21 cellular contexts compared by ENCODE assay signal in the genomic region with DNA sequence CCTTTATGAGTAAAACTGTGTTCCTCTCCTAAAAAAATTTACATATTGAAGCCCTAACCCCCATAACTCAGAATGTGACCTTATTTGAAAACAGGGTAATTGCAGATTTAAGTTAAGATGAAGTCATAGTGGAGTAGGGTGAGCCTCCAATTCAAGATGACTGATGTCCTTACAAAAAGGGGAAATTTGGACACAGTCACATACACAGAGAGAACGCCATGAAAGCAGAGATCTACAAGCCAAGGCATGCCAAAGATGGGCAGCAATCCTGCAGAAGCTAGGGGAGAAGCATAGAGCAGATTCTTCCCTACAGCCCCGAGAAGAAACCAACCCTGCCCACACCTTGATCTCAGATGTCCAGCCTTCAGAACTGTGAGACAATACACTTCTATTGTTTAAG. TPM values are rescaled to one million over a fixed set of nuclear protein-coding genes. Genes with fewer than 3 reads are reported as not detected.
DNase-seq lines count a peak whose midpoint lies in the region; ATAC-seq, FAIRE-seq and TF ChIP-seq lines count a peak whose summit lies in the region.
"Had no signal": no experiment of that assay in that cellular context is flagged by ENCODE, and none has a peak within 500 bp of the region (broad histone marks: within the 10 kb centered on the region; RNA-seq: fewer than 3 reads in every experiment).

No MANE protein-coding gene starts in this region.

- no peaks in the 10 kb centered on the region for H3K9me2 ChIP-seq in PC-9 (ENCODE audit: insufficient read depth)

- H3K4me2 ChIP-seq in OCI-LY3 (ENCODE audit: low read length) = peak overlapping the region; percentile 31
- H3K4me2 ChIP-seq in H1 (ENCODE audit: insufficient read depth in 1 of 2, low read depth in 2 of 2, low read length in 2 of 2) = no peak overlapping the region
- no peak overlapping the region for H3K4me2 ChIP-seq in keratinocyte (ENCODE audit: control insufficient read depth, extremely low read depth, insufficient read depth, low read depth, low read length)
- no peak overlapping the region for H3K4me2 ChIP-seq in PC-9
- H3K4me2 ChIP-seq: BLaER1 had no signal

- no peak overlapping the region for H2BK120ac ChIP-seq in H1 (replicated peaks; ENCODE audit: low read depth, low read length)

- H2BK5ac ChIP-seq in H1 (ENCODE audit: low read depth, low read length) = no peak overlapping the region; the same call in 1 of the 2 replicates

- 0 out of 2 replicates have a peak overlapping the region, but pooled peaks have one; percentile 27 for H3K18ac ChIP-seq in H1 (ENCODE audit: extremely low read depth, low read length)

- H3K9me1 ChIP-seq in keratinocyte (ENCODE audit: control insufficient read depth, extremely low read depth, insufficient read depth, low read length) = no peaks in the 10 kb centered on the region

- no peaks in the 10 kb centered on the region for H3K23me2 ChIP-seq in H1 (ENCODE audit: low read depth, low read length)

- 0 out of 2 replicates have a peak overlapping the region, but pooled peaks have one; percentile 65 for H2BK15ac ChIP-seq in H1 (ENCODE audit: low read length)

- H3K56ac ChIP-seq in H1 (replicated peaks; ENCODE audit: insufficient read length, low read depth, low read length) = no peak overlapping the region

- H3K27ac ChIP-seq in OCI-LY3 (ENCODE audit: low read length) = no peak overlapping the region
- H3K27ac ChIP-seq in H1 (ENCODE audit: low read depth, low read length) = no peak overlapping the region
- no peak overlapping the region for H3K27ac ChIP-seq in keratinocyte (ENCODE audit: control insufficient read depth, insufficient read depth, low read length)
- no peak overlapping the region for H3K27ac ChIP-seq in PC-9
- H3K27ac ChIP-seq: BLaER1, GM23248 had no signal

- H4K20me1 ChIP-seq in OCI-LY3 (ENCODE audit: insufficient read depth, low read length) = no peaks in the 10 kb centered on the region
- no peaks in the 10 kb centered on the region for H4K20me1 ChIP-seq in H1 (replicated peaks in 1 of 2; ENCODE audit: control insufficient read depth in 1 of 2, insufficient read depth in 2 of 2, low read length in 2 of 2)
- no peaks in the 10 kb centered on the region for H4K20me1 ChIP-seq in keratinocyte (ENCODE audit: control insufficient read depth, extremely low read depth, insufficient read depth, low read length)
- no peaks in the 10 kb centered on the region for H4K20me1 ChIP-seq in PC-9 (ENCODE audit: insufficient read depth)
- H4K20me1 ChIP-seq: BLaER1 had no signal

- FAIRE-seq in H1 (lab: Jason Lieb, UNC) (no peak), keratinocyte (lab: Jason Lieb, UNC) (no peak)
- FAIRE-seq: G401.6, GM12892, GM19239, H54 had no signal

- H3K4me1 ChIP-seq in OCI-LY3 (ENCODE audit: low read length) (peaks cover 10% of the 10 kb centered on the region), H1 (replicated peaks in 1 of 4; ENCODE audit: control insufficient read depth in 3 of 4, insufficient read depth in 4 of 4, low read length in 3 of 4) (no peaks in the 10 kb centered on the region), keratinocyte (ENCODE audit: control insufficient read depth, extremely low read depth, insufficient read depth, low read length) (no peaks in the 10 kb centered on the region), PC-9 (replicated peaks; ENCODE audit: insufficient read depth) (no peaks in the 10 kb centered on the region)
- H3K4me1 ChIP-seq: HAP-1 had no signal

- no peaks in the 10 kb centered on the region for H3K79me2 ChIP-seq in OCI-LY3 (ENCODE audit: low read length)
- no peaks in the 10 kb centered on the region for H3K79me2 ChIP-seq in H1 (ENCODE audit: control insufficient read depth in 1 of 2, insufficient read depth in 2 of 2, low read length in 2 of 2)
- H3K79me2 ChIP-seq in keratinocyte (ENCODE audit: control insufficient read depth, insufficient read depth, low read length) = no peaks in the 10 kb centered on the region
- H3K79me2 ChIP-seq in PC-9 (ENCODE audit: low read depth) = no peaks in the 10 kb centered on the region

- TF ChIP-seq RAD21 in H1 (IDR thresholded peaks at IDR 0.05 in 1 of 2, conservative IDR thresholded peaks at IDR 0.05 in 1 of 2; ENCODE audit: low read depth in 2 of 2, low read length in 2 of 2) = no peak

- no peak overlapping the region for H4K5ac ChIP-seq in H1 (ENCODE audit: insufficient read length, low read depth, low read length)

- peak; percentile 60 for ATAC-seq in HG02610 (IDR thresholded peaks at IDR 0.05; ENCODE audit: unreplicated experiment)
- ATAC-seq: CD8-positive, alpha-beta T cell had no signal

- H3K9ac ChIP-seq in OCI-LY3 (ENCODE audit: low read length) = no peak overlapping the region
- H3K9ac ChIP-seq in H1 (replicated peaks in 1 of 4; ENCODE audit: extremely low read depth in 1 of 4, low read depth in 3 of 4, low read length in 3 of 4) = no peak overlapping the region
- H3K9ac ChIP-seq in keratinocyte (ENCODE audit: control insufficient read depth, extremely low read depth, insufficient read depth, low read length) = no peak overlapping the region
- H3K9ac ChIP-seq: BLaER1, GM23248 had no signal

- H2BK12ac ChIP-seq in H1 (ENCODE audit: low read depth, low read length) = no peak overlapping the region

- POLR2A ChIA-PET in H1 (lab: Charles Lee; ENCODE audit: partially characterized antibody) (interaction anchor here (1.5 kb wide), 1 partner anchor 23 kb away, joined by 4 read pairs; a partner anchor contains a TSS), PC-9 (lab: Charles Lee; ENCODE audit: unreplicated experiment) (interaction anchor here (0.7 kb wide), 1 partner anchor 95 kb away, joined by 4 read pairs; no protein-coding TSS in a partner anchor)

- H3K9me3 ChIP-seq in OCI-LY3 (ENCODE audit: insufficient read depth, low read length) (no peaks in the 10 kb centered on the region), H1 (ENCODE audit: insufficient read depth in 2 of 2, low read depth in 1 of 2, low read length in 1 of 2) (no peaks in the 10 kb centered on the region), keratinocyte (ENCODE audit: control insufficient read depth, low read depth, low read length) (peaks cover 3% of the 10 kb centered on the region), PC-9 (ENCODE audit: insufficient read depth, low read depth) (no peaks in the 10 kb centered on the region)
- H3K9me3 ChIP-seq: HAP-1 had no signal

- H3K79me1 ChIP-seq in H1 (ENCODE audit: low read depth, low read length) = no peaks in the 10 kb centered on the region

- H3K27me3 ChIP-seq in OCI-LY3 (ENCODE audit: low read depth, low read length) (no peaks in the 10 kb centered on the region), H1 (replicated peaks in 1 of 4; ENCODE audit: control insufficient read depth in 3 of 4, extremely low read depth in 1 of 4, insufficient read depth in 3 of 4, low read length in 3 of 4) (no peaks in the 10 kb centered on the region), keratinocyte (ENCODE audit: control insufficient read depth, extremely low read depth, insufficient read depth, low read length) (no peaks in the 10 kb centered on the region), PC-9 (ENCODE audit: insufficient read depth, low read depth) (no peaks in the 10 kb centered on the region)
- H3K27me3 ChIP-seq: BLaER1 had no signal

- DNase-seq in H1 (ENCODE audit: low read depth in 1 of 2, low spot score in 2 of 2) = no peak
- DNase-seq in keratinocyte (ENCODE audit: low read depth, low spot score) = no peak
- no peak for DNase-seq in kidney glomerular epithelial cell (lab: John Stamatoyannopoulos, UW)
- DNase-seq in germinal center (ENCODE audit: low spot score) = no peak
- no peak for DNase-seq in PC-9
- DNase-seq in NK-92 (lab: John Stamatoyannopoulos, UW; ENCODE audit: unreplicated experiment) = no peak
- DNase-seq: Caco-2; CD4-positive, CD25-positive, alpha-beta regulatory T cell; CD8-positive, alpha-beta T cell; DMS153; DND-41; GM23248; HFFc6 had no signal

- no peak overlapping the region for H4K8ac ChIP-seq in H1 (ENCODE audit: extremely low read depth, insufficient read depth, low read length)

- H2AK5ac ChIP-seq in H1 (ENCODE audit: low read depth, low read length) = no peak overlapping the region

- H3F3A ChIP-seq in PC-9 (ENCODE audit: insufficient read depth, low read depth) = no peaks in the 10 kb centered on the region

- intact Hi-C loops in PC-9 (cut with micrococcal nuclease; ENCODE audit: unreplicated experiment) = no loop called here

- no TSS peak for BruUV-seq in PC-9 (replicated peaks; lab: Mats Ljungman, UMichigan)

- H3K4me3 ChIP-seq in OCI-LY3 (ENCODE audit: low read length) (no peak overlapping the region), H1 (ENCODE audit: extremely low read depth in 1 of 4, insufficient read depth in 2 of 4, low read depth in 3 of 4, low read length in 4 of 4) (no peak overlapping the region), keratinocyte (ENCODE audit: control insufficient read depth in 2 of 3, extremely low read depth in 1 of 3, insufficient read depth in 2 of 3, low read depth in 1 of 3, low read length in 3 of 3) (no peak overlapping the region), PC-9 (no peak overlapping the region)
- H3K4me3 ChIP-seq: BLaER1, GM23248, HAP-1 had no signal

- H3K4ac ChIP-seq in H1 (replicated peaks; ENCODE audit: insufficient read length, low read depth, low read length) = no peak overlapping the region

- H2AFZ ChIP-seq in OCI-LY3 (ENCODE audit: low read depth, low read length) (no peak overlapping the region), H1 (ENCODE audit: low read length) (no peak overlapping the region), keratinocyte (ENCODE audit: control insufficient read depth, low read length) (peak overlapping the region; percentile 71), PC-9 (no peak overlapping the region)
- H2AFZ ChIP-seq: GM23248 had no signal

- WGBS in H1 (ENCODE audit: extremely low coverage in 1 of 2, insufficient coverage in 1 of 2, insufficient read length in 1 of 2, insufficient replicate concordance in 2 of 2, low coverage in 1 of 2, low lambda C conversion rate in 2 of 2, missing lambda C conversion rate in 1 of 2), 2 experiments = 90% methylated on average over 2 of the region's 2 CpGs; no CpG with 5 or more reads in 1 of the 2 experiments

- CTCF ChIA-PET in H1 (lab: Charles Lee; ENCODE audit: partially characterized antibody) = interaction anchor here (0.7 to 1.6 kb wide), 8 partner anchors 8 to 154 kb away, joined by 3 to 9 read pairs (median 4); no protein-coding TSS in a partner anchor
- CTCF ChIA-PET in PC-9 (lab: Charles Lee) = interaction anchor here (0.6 kb wide), 1 partner anchor 154 kb away, joined by 3 read pairs; no protein-coding TSS in a partner anchor

- H3K36me3 ChIP-seq in OCI-LY3 (replicated peaks; ENCODE audit: low read depth, low read length) = no peaks in the 10 kb centered on the region
- no peaks in the 10 kb centered on the region for H3K36me3 ChIP-seq in H1 (ENCODE audit: control insufficient read depth in 2 of 4, insufficient read depth in 4 of 4, low read length in 3 of 4)
- no peaks in the 10 kb centered on the region for H3K36me3 ChIP-seq in keratinocyte (ENCODE audit: control insufficient read depth in 2 of 2, extremely low read depth in 1 of 2, insufficient read depth in 2 of 2, low read length in 2 of 2)
- H3K36me3 ChIP-seq in PC-9 (ENCODE audit: low read depth) = no peaks in the 10 kb centered on the region
- H3K36me3 ChIP-seq: BLaER1, HAP-1 had no signal

- H3K23ac ChIP-seq in H1 (ENCODE audit: insufficient read length) = no peak overlapping the region

- no peak for TF ChIP-seq EP300 in H1 (IDR thresholded peaks at IDR 0.05; ENCODE audit: borderline replicate concordance in 1 of 2, low read depth in 2 of 2, low read length in 2 of 2)

- 0 out of 2 replicates have a peak overlapping the region, but pooled peaks have one; percentile 36 for H2BK20ac ChIP-seq in H1 (ENCODE audit: low read length)

- dilution Hi-C loops in keratinocyte (cut with MboI; ENCODE audit: extremely low pct_ligation_motif_present, low sequenced_read_pairs) = no loop called here

- TF ChIP-seq CTCF in OCI-LY3 (IDR thresholded peaks at IDR 0.05; ENCODE audit: low read depth, low read length) (no peak), H1 (IDR thresholded peaks at IDR 0.05; ENCODE audit: control extremely low read depth in 1 of 3, insufficient read depth in 1 of 3, low read depth in 1 of 3, low read length in 3 of 3) (no peak), keratinocyte (optimal IDR thresholded peaks at IDR 0.05 in 1 of 3, IDR thresholded peaks at IDR 0.05 in 1 of 3, conservative IDR thresholded peaks at IDR 0.05 in 1 of 3; ENCODE audit: extremely low read depth in 1 of 3, insufficient read depth in 2 of 3, low read length in 3 of 3) (no peak), PC-9 (conservative IDR thresholded peaks at IDR 0.05) (no peak)

- H3K14ac ChIP-seq in H1 (ENCODE audit: insufficient read length) = no peak overlapping the region

- no peak overlapping the region for H4K91ac ChIP-seq in H1 (replicated peaks; ENCODE audit: insufficient read length, low read length)

- TF ChIP-seq POLR2A in H1 (IDR thresholded peaks at IDR 0.05; ENCODE audit: control extremely low read depth in 1 of 2, low read depth in 2 of 2, low read length in 2 of 2) = no peak

RNA-seq across cellular contexts. Expression of a gene that starts 23.8 kb away (rescaled TPM):
- 78.9 and 85.6 TPM in 2 replicates for total RNA-seq in H1 (2021; fragmentation: NEBNext Ultra II Directional; extraction: Animal tissue kit (Norgen Biotek cat#: 25700))
- polyA plus RNA-seq in H1 (2011; rRNA removed) = 27.7 and 44.7 TPM in 2 replicates
- polyA plus RNA-seq in H1 (2011; cell fraction: cytosol; rRNA removed) = 65.9 TPM
- polyA plus RNA-seq in H1 (2011; cell fraction: nucleus; rRNA removed) = 51.3 TPM
- polyA plus RNA-seq in H1 (2012, experiment 1 of 2) = 59.0 to 96.4 TPM (median 79.4 TPM) in 4 replicates
- polyA plus RNA-seq in H1 (2012, experiment 2 of 2) = 6.1 TPM
- 58.1 TPM for polyA plus RNA-seq in H1 (2013, experiment 1 of 2)
- 51.8 TPM for polyA plus RNA-seq in H1 (2013, experiment 2 of 2)
- 122 and 195 TPM in 2 replicates for polyA minus RNA-seq in H1 (2011; rRNA and poly(A)+ RNA removed)
- 80.9 TPM for polyA minus RNA-seq in H1 (2011; cell fraction: cytosol; rRNA and poly(A)+ RNA removed)
- polyA minus RNA-seq in H1 (2011; cell fraction: nucleus; rRNA and poly(A)+ RNA removed) = 181 TPM
- 56.9 to 61.7 TPM (median 57.8 TPM) in 3 replicates for polyA plus RNA-seq in keratinocyte
- 38.7 TPM for polyA plus RNA-seq in keratinocyte (2011; ENCODE audit: low read depth)
- 18.9 and 97.8 TPM in 2 replicates for polyA plus RNA-seq in keratinocyte (2011; cell fraction: cytosol; rRNA removed)
- 84.3 and 135 TPM in 2 replicates for polyA plus RNA-seq in keratinocyte (2011; cell fraction: nucleus; rRNA removed)
- polyA plus RNA-seq in keratinocyte (2012; ENCODE audit: low replicate concordance) = 9.3 and 20.7 TPM in 2 replicates
- polyA minus RNA-seq in keratinocyte = 28.1 to 53.9 TPM (median 44.8 TPM) in 3 replicates
- polyA minus RNA-seq in keratinocyte (2011; cell fraction: cytosol; rRNA and poly(A)+ RNA removed) = 33.0 TPM
- polyA minus RNA-seq in keratinocyte (2011; cell fraction: nucleus; rRNA and poly(A)+ RNA removed) = 17.3 and 67.2 TPM in 2 replicates
- 61.7 and 77.7 TPM in 2 replicates for total RNA-seq in PC-9 (2021)
